1 cellular context compared by ENCODE assay signal in genomic region chr16:46918905-46919792, GRCh38.
TF ChIP-seq lines count a peak whose summit lies in the region.

No MANE protein-coding gene starts in this region.

TF ChIP-seq in HepG2, 621 proteins besides CTCF, POLR2A, EP300 and RAD21 (continued from another document and continues in another):
- TF ChIP-seq ZNF598 (CRISPR knock-in tag; IDR thresholded peaks at IDR 0.05; ENCODE audit: borderline replicate concordance) (no peak), HNF4G (IDR thresholded peaks at IDR 0.05; ENCODE audit: borderline replicate concordance, low read depth, low read length) (peak; percentile 59; the same call in 1 of the 2 replicates), HNF4G (CRISPR knock-in tag; IDR thresholded peaks at IDR 0.05; ENCODE audit: borderline replicate concordance, low read depth) (peak; percentile 68; the same call in 1 of the 2 replicates), PRMT3 (CRISPR knock-in tag; IDR thresholded peaks at IDR 0.05; ENCODE audit: borderline replicate concordance, low read depth) (peak; percentile 73; the same call in 1 of the 2 replicates), IKZF4 (CRISPR knock-in tag; IDR thresholded peaks at IDR 0.05; ENCODE audit: borderline replicate concordance, low read depth, not compliant biosample characterization) (peak; percentile 73), ZNF557 (CRISPR knock-in tag; IDR thresholded peaks at IDR 0.05) (0 out of 2 replicates have a peak, but pooled peaks have one; percentile 31), ATF3 (CRISPR knock-in tag; IDR thresholded peaks at IDR 0.05) (0 out of 2 replicates have a peak, but pooled peaks have one; percentile 59), PHF21A (CRISPR knock-in tag; IDR thresholded peaks at IDR 0.05) (peak; percentile 96), ARID2 (CRISPR knock-in tag; IDR thresholded peaks at IDR 0.05; ENCODE audit: borderline replicate concordance) (no peak), ZFP36L1 (CRISPR knock-in tag; IDR thresholded peaks at IDR 0.05) (no peak; the same call in 1 of the 2 replicates), ERF (CRISPR knock-in tag; IDR thresholded peaks at IDR 0.05) (peak; percentile 92; the same call in 1 of the 2 replicates), ZNF772 (CRISPR knock-in tag; IDR thresholded peaks at IDR 0.05) (peak; percentile 96), ZBTB43 (CRISPR knock-in tag; conservative IDR thresholded peaks at IDR 0.05) (no peak), ZNF709 (CRISPR knock-in tag; IDR thresholded peaks at IDR 0.05) (peak; percentile 49; the same call in 1 of the 2 replicates), HOXD1 (CRISPR knock-in tag; IDR thresholded peaks at IDR 0.05) (peak; percentile 99), PHF20 (CRISPR knock-in tag; IDR thresholded peaks at IDR 0.05) (0 out of 2 replicates have a peak, but pooled peaks have one; percentile 30), GLMP (CRISPR knock-in tag; IDR thresholded peaks at IDR 0.05; ENCODE audit: borderline replicate concordance) (no peak), MATR3 (CRISPR knock-in tag; IDR thresholded peaks at IDR 0.05) (no peak), ZNF280D (CRISPR knock-in tag; IDR thresholded peaks at IDR 0.05) (0 out of 2 replicates have a peak, but pooled peaks have one; percentile 54), ZBED4 (CRISPR knock-in tag; IDR thresholded peaks at IDR 0.05; ENCODE audit: borderline replicate concordance) (no peak; the same call in 1 of the 2 replicates), ZNF766 (CRISPR knock-in tag; IDR thresholded peaks at IDR 0.05; ENCODE audit: borderline replicate concordance) (no peak; the same call in 1 of the 2 replicates), GRHL1 (CRISPR knock-in tag; conservative IDR thresholded peaks at IDR 0.05) (no peak), ZBTB34 (CRISPR knock-in tag; IDR thresholded peaks at IDR 0.05) (no peak), TFDP2 (CRISPR knock-in tag; IDR thresholded peaks at IDR 0.05) (peak; percentile 60; the same call in 1 of the 2 replicates), PATZ1 (CRISPR knock-in tag; IDR thresholded peaks at IDR 0.05) (peak; percentile 67), CCAR2 (optimal IDR thresholded peaks at IDR 0.05; ENCODE audit: low read depth, low read length) (peak; percentile 96), ATRX (CRISPR knock-in tag; IDR thresholded peaks at IDR 0.05; ENCODE audit: borderline replicate concordance) (no peak), GTF2F1 (IDR thresholded peaks at IDR 0.05; ENCODE audit: low read length) (no peak), SIX4 (CRISPR knock-in tag; IDR thresholded peaks at IDR 0.05) (peak; percentile 82), NR1H2 (CRISPR knock-in tag; IDR thresholded peaks at IDR 0.05; ENCODE audit: borderline replicate concordance, low read depth) (peak; percentile 18; the same call in 1 of the 2 replicates), DNMT3B (CRISPR knock-in tag; conservative IDR thresholded peaks at IDR 0.05) (no peak), MTF1 (CRISPR knock-in tag; IDR thresholded peaks at IDR 0.05) (no peak), ZNF589 (CRISPR knock-in tag; conservative IDR thresholded peaks at IDR 0.05) (peak; percentile 79; the same call in 1 of the 2 replicates), MBD4 (IDR thresholded peaks at IDR 0.05; ENCODE audit: borderline replicate concordance, low read length) (no peak), ZNF276 (CRISPR knock-in tag; IDR thresholded peaks at IDR 0.05; ENCODE audit: low read depth) (peak; percentile 69; the same call in 1 of the 2 replicates), NAIF1 (CRISPR knock-in tag; IDR thresholded peaks at IDR 0.05; ENCODE audit: borderline replicate concordance) (0 out of 2 replicates have a peak, but pooled peaks have one; percentile 57), TOE1 (CRISPR knock-in tag; IDR thresholded peaks at IDR 0.05) (no peak), TBL1XR1 (IDR thresholded peaks at IDR 0.05; ENCODE audit: borderline replicate concordance, low read length, partially characterized antibody) (no peak), ZSCAN29 (CRISPR knock-in tag; conservative IDR thresholded peaks at IDR 0.05) (peak; percentile 65; the same call in 1 of the 2 replicates)
